15 cellular contexts compared by ENCODE assay signal in genomic region chr4:16761031-16761430, GRCh38.
A peak's percentile ranks its signal among the peaks of the same experiment; 100 is the strongest.
DNase-seq lines count a peak whose midpoint lies in the region; TF ChIP-seq lines count a peak whose summit lies in the region.
"Had no signal": no experiment of that assay in that cellular context is flagged by ENCODE, and none has a peak within 500 bp of the region (broad histone marks: within the 10 kb centered on the region; RNA-seq: fewer than 3 reads in every experiment).

No MANE protein-coding gene starts in this region.

- H3K27me3 Mint-ChIP-seq in endothelial cell (ENCODE audit: unreplicated experiment): peaks cover 4% of the 10 kb centered on the region
- H3K27me3 Mint-ChIP-seq in T-helper 2 cell treated with Interferon-gamma antibody and Interleukin-4, amounts not matched to agents 5 μg/mL and 100 μg/mL, for 36 hours (ENCODE audit: low read depth): no peaks in the 10 kb centered on the region

- H3K4me3 ChIP-seq in smooth muscle cell: no peak overlapping the region
- H3K4me3 ChIP-seq: BLaER1, GM12878, K562 had no signal

- no peaks in the 10 kb centered on the region for H3K4me1 ChIP-seq in smooth muscle cell (ENCODE audit: low read depth)
- H3K4me1 ChIP-seq: BLaER1 had no signal

- no peak overlapping the region for H2AFZ ChIP-seq in smooth muscle cell (ENCODE audit: low read depth)

- H3K27me3 ChIP-seq in smooth muscle cell (ENCODE audit: low read depth): no peaks in the 10 kb centered on the region
- H3K27me3 ChIP-seq: BLaER1 had no signal

- peak; percentile 8 for DNase-seq in COLO829 (ENCODE audit: low spot score)
- no peak for DNase-seq in endothelial cell (ENCODE audit: low spot score)
- peak; percentile 92 for DNase-seq in left kidney (ENCODE audit: low read depth, low spot score)
- no peak for DNase-seq in smooth muscle cell (lab: John Stamatoyannopoulos, UW; ENCODE audit: unreplicated experiment)
- no peak for DNase-seq in NCI-H1694 (lab: John Stamatoyannopoulos, UW)
- DNase-seq in T-helper 2 cell treated with Interferon-gamma antibody and Interleukin-4, amounts not matched to agents 5 μg/mL and 100 μg/mL, for 36 hours (ENCODE audit: low spot score): no peak
- DNase-seq in SHP77 (lab: John Stamatoyannopoulos, UW): no peak
- no peak for DNase-seq in stimulated activated CD4-positive, alpha-beta T cell treated with anti-CD3 and anti-CD28 coated beads, Interleukin-15, amount 100 ng/mL, for 24 hours
- DNase-seq: AML-193, Calu3, DMS 273 treated with DMSO at 0.1 percent for 48 hours had no signal

- peaks cover 2% of the 10 kb centered on the region for H3F3A ChIP-seq in smooth muscle cell (ENCODE audit: low read depth)

- no peak for TF ChIP-seq CTCF in endothelial cell (IDR thresholded peaks at IDR 0.05; ENCODE audit: unreplicated experiment)
- TF ChIP-seq CTCF in smooth muscle cell (IDR thresholded peaks at IDR 0.05; ENCODE audit: borderline replicate concordance, insufficient read depth, poor library complexity, severe bottlenecking): no peak

- WGBS in smooth muscle cell (ENCODE audit: low lambda C conversion rate): 32% methylated on average over 1 of the region's 1 CpG

- H3K9me3 Mint-ChIP-seq in endothelial cell (ENCODE audit: unreplicated experiment): no peaks in the 10 kb centered on the region
- no peaks in the 10 kb centered on the region for H3K9me3 Mint-ChIP-seq in T-helper 2 cell treated with Interferon-gamma antibody and Interleukin-4, amounts not matched to agents 5 μg/mL and 100 μg/mL, for 36 hours

- H3K4me1 Mint-ChIP-seq in endothelial cell (ENCODE audit: unreplicated experiment): peaks cover 14% of the 10 kb centered on the region
- no peaks in the 10 kb centered on the region for H3K4me1 Mint-ChIP-seq in T-helper 2 cell treated with Interferon-gamma antibody and Interleukin-4, amounts not matched to agents 5 μg/mL and 100 μg/mL, for 36 hours (ENCODE audit: low read depth)

- no peak overlapping the region for H3K9ac ChIP-seq in smooth muscle cell (ENCODE audit: low read depth)
- H3K9ac ChIP-seq: BLaER1 had no signal

- H3K9me3 ChIP-seq in smooth muscle cell (replicated peaks; ENCODE audit: low read depth): no peaks in the 10 kb centered on the region
- H3K9me3 ChIP-seq: BLaER1 had no signal

- H3K27ac ChIP-seq in smooth muscle cell (ENCODE audit: low read depth): peak overlapping the region; percentile 78
- H3K27ac ChIP-seq: 22Rv1, BLaER1 had no signal

- H3K36me3 Mint-ChIP-seq in endothelial cell (ENCODE audit: low read depth, unreplicated experiment): peaks cover 23% of the 10 kb centered on the region
- H3K36me3 Mint-ChIP-seq in T-helper 2 cell treated with Interferon-gamma antibody and Interleukin-4, amounts not matched to agents 5 μg/mL and 100 μg/mL, for 36 hours (ENCODE audit: low read depth): no peaks in the 10 kb centered on the region

- no peaks in the 10 kb centered on the region for H3K36me3 ChIP-seq in smooth muscle cell (ENCODE audit: low read depth)
- H3K36me3 ChIP-seq: BLaER1 had no signal

- H3K79me2 ChIP-seq in smooth muscle cell (ENCODE audit: low read depth): no peaks in the 10 kb centered on the region

- no peak overlapping the region for H3K4me3 Mint-ChIP-seq in endothelial cell (ENCODE audit: unreplicated experiment)
- no peak overlapping the region for H3K4me3 Mint-ChIP-seq in T-helper 2 cell treated with Interferon-gamma antibody and Interleukin-4, amounts not matched to agents 5 μg/mL and 100 μg/mL, for 36 hours

- H3K27ac Mint-ChIP-seq in endothelial cell (ENCODE audit: unreplicated experiment): peak overlapping the region; percentile 20
- no peak overlapping the region for H3K27ac Mint-ChIP-seq in T-helper 2 cell treated with Interferon-gamma antibody and Interleukin-4, amounts not matched to agents 5 μg/mL and 100 μg/mL, for 36 hours

- no peaks in the 10 kb centered on the region for H4K20me1 ChIP-seq in smooth muscle cell (ENCODE audit: low read depth)
- H4K20me1 ChIP-seq: BLaER1 had no signal

- peak overlapping the region; percentile 35 for H3K4me2 ChIP-seq in smooth muscle cell
- H3K4me2 ChIP-seq: BLaER1 had no signal

Comparison
In these comparisons a context has a peak if more than half of its experiments do, and no peak if none do; other contexts are left out.
1. DNase-seq: peak in COLO829 (single experiment) and left kidney (single experiment); none in endothelial cell (single experiment), smooth muscle cell (single experiment), NCI-H1694 (single experiment), T-helper 2 cell treated with Interferon-gamma antibody and Interleukin-4, amounts not matched to agents 5 μg/mL and 100 μg/mL, for 36 hours (single experiment), SHP77 (0 of 2) and stimulated activated CD4-positive, alpha-beta T cell treated with anti-CD3 and anti-CD28 coated beads, Interleukin-15, amount 100 ng/mL, for 24 hours (single experiment).